23 cellular contexts compared by ENCODE assay signal in the genomic region with DNA sequence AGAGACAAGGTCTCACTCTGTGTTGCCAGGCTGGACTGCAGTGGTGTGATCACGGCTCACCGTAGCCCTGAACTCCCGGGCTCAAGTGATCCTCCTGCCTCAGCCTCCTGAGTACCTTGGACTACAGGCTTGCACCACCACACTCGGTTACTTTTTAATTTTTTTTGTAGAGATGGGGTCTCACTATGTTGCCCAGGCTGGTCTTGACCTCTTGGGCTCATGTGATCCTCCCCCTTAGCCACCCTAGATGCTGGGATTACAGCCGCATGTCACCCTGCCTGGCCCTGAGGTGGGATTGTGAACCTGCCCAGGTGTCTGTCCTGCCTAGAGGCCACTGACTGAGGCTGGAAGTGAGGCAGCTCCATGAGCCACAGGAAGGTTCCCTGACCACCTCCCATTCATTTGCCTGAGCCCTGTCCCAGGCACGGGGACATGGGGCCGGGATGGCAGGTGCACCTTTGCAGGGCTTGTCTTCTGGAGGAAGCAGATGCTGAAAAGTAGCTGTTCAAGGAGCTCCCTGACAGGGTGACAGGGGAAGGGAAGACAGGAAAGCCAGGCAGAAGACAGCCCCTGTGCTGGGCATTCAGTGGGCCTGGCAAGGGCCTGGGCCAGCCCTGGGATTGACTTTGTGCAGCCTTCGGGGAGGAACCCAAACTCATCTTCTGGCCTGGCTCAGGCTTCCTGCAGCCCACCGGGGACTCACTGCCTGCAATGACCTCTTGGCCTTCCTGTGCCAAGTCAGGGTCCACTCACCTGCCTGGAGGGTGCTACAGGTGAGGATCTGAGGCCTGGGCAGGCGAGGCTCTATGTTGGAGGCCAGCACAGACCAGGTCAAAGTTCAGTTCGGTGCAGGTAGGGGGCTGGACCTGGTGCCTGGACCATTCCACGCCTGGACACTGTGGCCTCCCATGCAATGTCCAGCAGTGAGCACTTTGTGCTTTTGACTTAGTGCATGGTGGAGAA. TPM values are rescaled to one million over a fixed set of nuclear protein-coding genes. Genes with fewer than 3 reads are reported as not detected.
"Had no signal": no experiment of that assay in that cellular context is flagged by ENCODE, and none has a peak within 500 bp of the region (broad histone marks: within the 10 kb centered on the region; RNA-seq: fewer than 3 reads in every experiment).

No MANE protein-coding gene starts in this region.

- H3K27me3 ChIP-seq: body of pancreas had no signal

- H3K4me3 ChIP-seq: body of pancreas had no signal

- H3K9me3 ChIP-seq: body of pancreas, colonic mucosa, transverse colon had no signal

- FAIRE-seq: endothelial cell of umbilical vein had no signal

- H3K36me3 ChIP-seq: colonic mucosa, esophagus squamous epithelium, transverse colon had no signal

- H3K27ac ChIP-seq: colonic mucosa, transverse colon had no signal

- ATAC-seq: stimulated activated naive CD8-positive, alpha-beta T cell treated with anti-CD3 and anti-CD28 coated beads, Interleukin-15, Interleukin-2, amounts not matched to agents 100 U/mL and 50 U/mL, for 24 hours had no signal

- DNase-seq: activated CD4-positive, alpha-beta T cell treated with anti-CD3 and anti-CD28 coated beads, Interleukin-2, amount 10 ng/mL, durations not matched to agents 24 days and 14 days; activated CD4-positive, CD25-positive, alpha-beta regulatory T cell; activated CD8-positive, alpha-beta memory T cell treated with anti-CD3 and anti-CD28 coated beads, Interleukin-2, amount 10 ng/mL, durations not matched to agents 7 days and 5 days; activated effector memory CD4-positive, alpha-beta T cell treated with Interleukin-2 at 50 U/mL for 16 hours; activated naive CD8-positive, alpha-beta T cell treated with anti-CD3 and anti-CD28 coated beads for 36 hours; activated T-cell treated with anti-CD3 and anti-CD28 coated beads, Interleukin-2, amount 50 U/mL, for 1 hour; amygdala; body of pancreas; caudate nucleus; colonic mucosa; effector CD4-positive, alpha-beta T cell; esophagus squamous epithelium; kidney glomerular epithelial cell; nephron progenitor cell; stimulated activated naive CD8-positive, alpha-beta T cell treated with anti-CD3 and anti-CD28 coated beads, Interleukin-15, Interleukin-2, amounts not matched to agents 100 U/mL and 50 U/mL, for 24 hours; transverse colon had no signal

RNA-seq across cellular contexts. Expression of a gene that starts 8.1 kb away (rescaled TPM):
- total RNA-seq: endothelial cell of umbilical vein, mesenteric fat pad, sciatic nerve, transverse colon had no signal
- polyA plus RNA-seq: endothelial cell of umbilical vein had no signal

RNA-seq across cellular contexts. Expression of a gene that starts 22.1 kb away (rescaled TPM):
- total RNA-seq: activated CD4-positive, alpha-beta T cell treated with anti-CD3 and anti-CD28 coated beads, Interleukin-2, amount 10 ng/mL, durations not matched to agents 24 days and 14 days; activated CD8-positive, alpha-beta memory T cell treated with anti-CD3 and anti-CD28 coated beads, Interleukin-2, amount 10 ng/mL, durations not matched to agents 7 days and 5 days; activated naive CD8-positive, alpha-beta T cell treated with anti-CD3 and anti-CD28 coated beads for 36 hours; body of pancreas; endothelial cell of umbilical vein; esophagus squamous epithelium; fibroblast of villous mesenchyme; liver; mesenteric fat pad; osteocyte; pulmonary artery endothelial cell; sciatic nerve; transverse colon had no signal
- polyA plus RNA-seq: endothelial cell of umbilical vein, liver had no signal
